Comparison of ENCODE assay signal across 20 cellular contexts in genomic region chr14:32421781-32422180, GRCh38.
"Had no signal": no experiment of that assay in that cellular context is flagged by ENCODE, and none has a peak within 500 bp of the region (broad histone marks: within the 10 kb centered on the region; RNA-seq: fewer than 3 reads in every experiment).

No MANE protein-coding gene starts in this region.

- ATAC-seq: T-cell had no signal

- H3K36me3 ChIP-seq: MG63 had no signal

- DNase-seq: Karpas-422, KBM-7, MG63, NCI-H1092, NCI-H1105 treated with DMSO at 0.1 percent for 48 hours, NCI-H1417 treated with DMSO at 0.1 percent for 48 hours, NCI-H146, NCI-H1694 treated with DMSO at 0.1 percent for 48 hours, NCI-H1930, NCI-H2081, NCI-H2107, NCI-H2227 treated with DMSO at 0.1 percent for 48 hours, NCI-H510A, NCI-H524 treated with DMSO at 0.1 percent for 48 hours, NCI-H69, NCI-H774, RPMI8226, SHP77, SW 1271, T-cell had no signal

- H3K27me3 ChIP-seq: MG63 had no signal

- H3K9me3 ChIP-seq: MG63 had no signal

- H3K4me3 ChIP-seq: MG63 had no signal
